Comparison of ENCODE assay signal across 1 cellular context in the genomic region with DNA sequence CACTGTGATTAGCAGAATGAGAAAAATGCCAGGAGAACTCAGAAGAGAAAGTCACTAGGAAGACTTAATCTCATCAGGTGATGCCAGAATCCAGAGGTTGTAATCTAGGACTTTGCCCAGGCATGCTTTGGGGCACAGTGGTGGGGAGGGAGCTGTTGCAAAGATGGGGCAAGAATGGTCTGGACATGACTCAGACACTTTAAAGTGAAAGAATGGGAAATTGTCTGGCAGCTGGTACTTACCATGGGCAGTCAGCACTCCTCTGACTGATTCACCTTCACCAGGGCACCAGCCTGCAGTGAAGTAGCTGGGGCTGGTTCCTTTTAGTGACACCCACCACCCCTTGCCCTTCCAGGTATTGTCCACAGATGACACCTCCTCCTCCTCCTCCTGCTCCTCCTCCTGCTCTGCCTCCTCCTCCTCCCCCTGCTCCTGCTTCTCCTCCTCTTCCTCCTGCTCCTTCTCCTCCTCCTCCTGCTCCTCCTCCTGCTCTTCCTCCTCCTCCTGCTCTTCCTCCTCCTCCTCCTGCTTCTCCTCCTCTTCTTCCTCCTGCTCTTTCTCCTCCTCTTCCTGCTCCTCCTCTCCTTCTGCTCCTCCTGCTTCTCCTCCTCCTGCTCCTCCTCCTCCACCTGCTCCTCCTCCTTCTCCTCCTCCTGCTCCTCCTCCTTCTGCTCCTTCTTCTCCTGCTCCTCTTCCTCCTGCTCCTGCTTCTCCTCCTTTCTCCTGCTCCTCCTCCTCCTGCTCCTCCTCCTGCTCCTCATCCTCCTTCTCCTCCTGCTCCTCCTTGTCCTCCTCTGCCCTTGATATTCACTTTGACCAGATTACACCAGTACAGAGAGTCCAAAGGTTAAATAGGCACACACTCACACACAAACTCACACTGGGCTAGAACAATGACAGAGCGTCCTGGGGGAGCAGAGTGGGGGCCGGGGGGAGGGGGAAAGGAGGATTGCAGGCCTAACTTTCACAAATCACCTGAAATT.
TF ChIP-seq lines count a peak whose summit lies in the region.

A gene (minus strand): TSS at position 379 of the 983 bp plus-strand sequence. CDS start 8,739 bp downstream, outside the sequence.

TF ChIP-seq in GM23338, 12 proteins besides CTCF, POLR2A, EP300 and RAD21 (continued from another document):
- TF ChIP-seq, protein P1, sequence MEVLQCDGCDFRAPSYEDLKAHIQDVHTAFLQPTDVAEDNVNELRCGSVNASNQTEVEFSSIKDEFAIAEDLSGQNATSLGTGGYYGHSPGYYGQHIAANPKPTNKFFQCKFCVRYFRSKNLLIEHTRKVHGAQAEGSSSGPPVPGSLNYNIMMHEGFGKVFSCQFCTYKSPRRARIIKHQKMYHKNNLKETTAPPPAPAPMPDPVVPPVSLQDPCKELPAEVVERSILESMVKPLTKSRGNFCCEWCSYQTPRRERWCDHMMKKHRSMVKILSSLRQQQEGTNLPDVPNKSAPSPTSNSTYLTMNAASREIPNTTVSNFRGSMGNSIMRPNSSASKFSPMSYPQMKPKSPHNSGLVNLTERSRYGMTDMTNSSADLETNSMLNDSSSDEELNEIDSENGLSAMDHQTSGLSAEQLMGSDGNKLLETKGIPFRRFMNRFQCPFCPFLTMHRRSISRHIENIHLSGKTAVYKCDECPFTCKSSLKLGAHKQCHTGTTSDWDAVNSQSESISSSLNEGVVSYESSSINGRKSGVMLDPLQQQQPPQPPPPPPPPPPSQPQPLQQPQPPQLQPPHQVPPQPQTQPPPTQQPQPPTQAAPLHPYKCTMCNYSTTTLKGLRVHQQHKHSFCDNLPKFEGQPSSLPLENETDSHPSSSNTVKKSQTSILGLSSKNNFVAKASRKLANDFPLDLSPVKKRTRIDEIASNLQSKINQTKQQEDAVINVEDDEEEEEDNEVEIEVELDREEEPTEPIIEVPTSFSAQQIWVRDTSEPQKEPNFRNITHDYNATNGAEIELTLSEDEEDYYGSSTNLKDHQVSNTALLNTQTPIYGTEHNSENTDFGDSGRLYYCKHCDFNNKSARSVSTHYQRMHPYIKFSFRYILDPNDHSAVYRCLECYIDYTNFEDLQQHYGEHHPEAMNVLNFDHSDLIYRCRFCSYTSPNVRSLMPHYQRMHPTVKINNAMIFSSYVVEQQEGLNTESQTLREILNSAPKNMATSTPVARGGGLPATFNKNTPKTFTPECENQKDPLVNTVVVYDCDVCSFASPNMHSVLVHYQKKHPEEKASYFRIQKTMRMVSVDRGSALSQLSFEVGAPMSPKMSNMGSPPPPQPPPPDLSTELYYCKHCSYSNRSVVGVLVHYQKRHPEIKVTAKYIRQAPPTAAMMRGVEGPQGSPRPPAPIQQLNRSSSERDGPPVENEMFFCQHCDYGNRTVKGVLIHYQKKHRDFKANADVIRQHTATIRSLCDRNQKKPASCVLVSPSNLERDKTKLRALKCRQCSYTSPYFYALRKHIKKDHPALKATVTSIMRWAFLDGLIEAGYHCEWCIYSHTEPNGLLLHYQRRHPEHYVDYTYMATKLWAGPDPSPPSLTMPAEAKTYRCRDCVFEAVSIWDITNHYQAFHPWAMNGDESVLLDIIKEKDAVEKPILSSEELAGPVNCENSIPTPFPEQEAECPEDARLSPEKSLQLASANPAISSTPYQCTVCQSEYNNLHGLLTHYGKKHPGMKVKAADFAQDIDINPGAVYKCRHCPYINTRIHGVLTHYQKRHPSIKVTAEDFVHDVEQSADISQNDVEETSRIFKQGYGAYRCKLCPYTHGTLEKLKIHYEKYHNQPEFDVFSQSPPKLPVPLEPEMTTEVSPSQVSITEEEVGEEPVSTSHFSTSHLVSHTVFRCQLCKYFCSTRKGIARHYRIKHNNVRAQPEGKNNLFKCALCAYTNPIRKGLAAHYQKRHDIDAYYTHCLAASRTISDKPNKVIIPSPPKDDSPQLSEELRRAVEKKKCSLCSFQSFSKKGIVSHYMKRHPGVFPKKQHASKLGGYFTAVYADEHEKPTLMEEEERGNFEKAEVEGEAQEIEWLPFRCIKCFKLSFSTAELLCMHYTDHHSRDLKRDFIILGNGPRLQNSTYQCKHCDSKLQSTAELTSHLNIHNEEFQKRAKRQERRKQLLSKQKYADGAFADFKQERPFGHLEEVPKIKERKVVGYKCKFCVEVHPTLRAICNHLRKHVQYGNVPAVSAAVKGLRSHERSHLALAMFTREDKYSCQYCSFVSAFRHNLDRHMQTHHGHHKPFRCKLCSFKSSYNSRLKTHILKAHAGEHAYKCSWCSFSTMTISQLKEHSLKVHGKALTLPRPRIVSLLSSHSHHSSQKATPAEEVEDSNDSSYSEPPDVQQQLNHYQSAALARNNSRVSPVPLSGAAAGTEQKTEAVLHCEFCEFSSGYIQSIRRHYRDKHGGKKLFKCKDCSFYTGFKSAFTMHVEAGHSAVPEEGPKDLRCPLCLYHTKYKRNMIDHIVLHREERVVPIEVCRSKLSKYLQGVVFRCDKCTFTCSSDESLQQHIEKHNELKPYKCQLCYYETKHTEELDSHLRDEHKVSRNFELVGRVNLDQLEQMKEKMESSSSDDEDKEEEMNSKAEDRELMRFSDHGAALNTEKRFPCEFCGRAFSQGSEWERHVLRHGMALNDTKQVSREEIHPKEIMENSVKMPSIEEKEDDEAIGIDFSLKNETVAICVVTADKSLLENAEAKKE (CRISPR knock-in tag; IDR thresholded peaks at IDR 0.05): no peak
- TF ChIP-seq STAT1 (IDR thresholded peaks at IDR 0.05; ENCODE audit: unreplicated experiment) (no peak), JUNB (IDR thresholded peaks at IDR 0.05; ENCODE audit: unreplicated experiment) (no peak), POLR2AphosphoS5 (IDR thresholded peaks at IDR 0.05; ENCODE audit: low read depth) (no peak)
- TF ChIP-seq, protein P2, sequence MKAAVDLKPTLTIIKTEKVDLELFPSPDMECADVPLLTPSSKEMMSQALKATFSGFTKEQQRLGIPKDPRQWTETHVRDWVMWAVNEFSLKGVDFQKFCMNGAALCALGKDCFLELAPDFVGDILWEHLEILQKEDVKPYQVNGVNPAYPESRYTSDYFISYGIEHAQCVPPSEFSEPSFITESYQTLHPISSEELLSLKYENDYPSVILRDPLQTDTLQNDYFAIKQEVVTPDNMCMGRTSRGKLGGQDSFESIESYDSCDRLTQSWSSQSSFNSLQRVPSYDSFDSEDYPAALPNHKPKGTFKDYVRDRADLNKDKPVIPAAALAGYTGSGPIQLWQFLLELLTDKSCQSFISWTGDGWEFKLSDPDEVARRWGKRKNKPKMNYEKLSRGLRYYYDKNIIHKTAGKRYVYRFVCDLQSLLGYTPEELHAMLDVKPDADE (IDR thresholded peaks at IDR 0.05): no peak
